ENCODE assay signal across 23 cellular contexts in genomic region chr2:237000481-237000880, GRCh38.
A peak's percentile ranks its signal among the peaks of the same experiment; 100 is the strongest.
DNase-seq lines count a peak whose midpoint lies in the region; ATAC-seq, FAIRE-seq and TF ChIP-seq lines count a peak whose summit lies in the region.
"Had no signal": no experiment of that assay in that cellular context is flagged by ENCODE, and none has a peak within 500 bp of the region (broad histone marks: within the 10 kb centered on the region; RNA-seq: fewer than 3 reads in every experiment).

No MANE protein-coding gene starts in this region.

- no peaks in the 10 kb centered on the region for H4K20me1 ChIP-seq in BLaER1
- no peaks in the 10 kb centered on the region for H4K20me1 ChIP-seq in endothelial cell of umbilical vein (replicated peaks; ENCODE audit: control insufficient read depth, extremely low read depth, insufficient read depth, low read length)
- H4K20me1 ChIP-seq: BLaER1 treated with 17β-estradiol and CSF1 and Interleukin-3, amounts not matched to agents 10 nM and 100 nM had no signal

- peaks cover 92% of the 10 kb centered on the region for H3K4me1 ChIP-seq in BLaER1
- H3K4me1 ChIP-seq in endothelial cell of umbilical vein (ENCODE audit: control insufficient read depth, extremely low read depth, insufficient read depth, low read length) = peaks cover 33% of the 10 kb centered on the region

- no peak overlapping the region for H3K27ac Mint-ChIP-seq in osteocyte (ENCODE audit: unreplicated experiment)
- H3K27ac Mint-ChIP-seq: B cell; CD4-positive, alpha-beta memory T cell had no signal

- H3K27me3 ChIP-seq in BLaER1 (no peaks in the 10 kb centered on the region), endothelial cell of umbilical vein (ENCODE audit: control insufficient read depth in 2 of 2, insufficient read depth in 2 of 2, low read length in 2 of 2) (no peaks in the 10 kb centered on the region)
- H3K27me3 ChIP-seq: BLaER1 treated with 17β-estradiol and CSF1 and Interleukin-3, amounts not matched to agents 10 nM and 100 nM had no signal

- no TSS peak for BruUV-seq in endothelial cell of umbilical vein (replicated peaks; lab: Mats Ljungman, UMichigan)

- ATAC-seq in GM18868 (IDR thresholded peaks at IDR 0.05; ENCODE audit: unreplicated experiment) = no peak

- H2AFZ ChIP-seq in endothelial cell of umbilical vein (ENCODE audit: low read depth, low read length) = no peak overlapping the region
- H2AFZ ChIP-seq: GM23248 had no signal

- no peaks in the 10 kb centered on the region for H3K9me1 ChIP-seq in endothelial cell of umbilical vein (replicated peaks; ENCODE audit: control insufficient read depth, extremely low read depth, insufficient read depth, low read length)

- DNase-seq in endothelial cell of umbilical vein (ENCODE audit: low read depth, low spot score) = peak; percentile 40
- DNase-seq in SK-N-DZ (ENCODE audit: low spot score) = no peak
- DNase-seq in osteocyte (ENCODE audit: extremely low spot score, unreplicated experiment) = no peak
- DNase-seq: Calu3; CD4-positive, alpha-beta memory T cell; COR-L47; DMS53; DMS79 treated with DMSO at 0.1 percent for 48 hours; GF-D8; GM23248; H7; HCEC 1CT had no signal

- no peak for TF ChIP-seq POLR2A in endothelial cell of umbilical vein (IDR thresholded peaks at IDR 0.05; ENCODE audit: low read depth, low read length)

- no peaks in the 10 kb centered on the region for H3K79me2 ChIP-seq in endothelial cell of umbilical vein (ENCODE audit: control insufficient read depth, insufficient read depth, low read length)

- TF ChIP-seq CTCF in VCaP (conservative IDR thresholded peaks at IDR 0.05) (no peak), endothelial cell of umbilical vein (IDR thresholded peaks at IDR 0.05; ENCODE audit: extremely low read depth in 1 of 2, insufficient read depth in 1 of 2, low read depth in 1 of 2, low read length in 2 of 2) (no peak), osteocyte (IDR thresholded peaks at IDR 0.05) (no peak)

- no peaks in the 10 kb centered on the region for H3K9me3 Mint-ChIP-seq in osteocyte (ENCODE audit: unreplicated experiment)

- H3K27ac ChIP-seq in BLaER1 (no peak overlapping the region), VCaP (peak overlapping the region; percentile 99), endothelial cell of umbilical vein (ENCODE audit: insufficient read depth, low read depth, low read length) (no peak overlapping the region)
- H3K27ac ChIP-seq: 22Rv1, GM23248 had no signal

- dilution Hi-C loops in endothelial cell of umbilical vein (cut with MboI; ENCODE audit: extremely low pct_ligation_motif_present, low sequenced_read_pairs) = no loop called here

- no peaks in the 10 kb centered on the region for H3K36me3 Mint-ChIP-seq in osteocyte (ENCODE audit: unreplicated experiment)
- H3K36me3 Mint-ChIP-seq: CD4-positive, alpha-beta memory T cell had no signal

- no peak overlapping the region for H3K9ac ChIP-seq in BLaER1
- H3K9ac ChIP-seq in endothelial cell of umbilical vein (replicated peaks; ENCODE audit: extremely low read depth, insufficient read depth, low read length) = no peak overlapping the region
- H3K9ac ChIP-seq: BLaER1 treated with 17β-estradiol and CSF1 and Interleukin-3, amounts not matched to agents 10 nM and 100 nM; GM23248 had no signal

- peaks cover 18% of the 10 kb centered on the region for H3K4me1 Mint-ChIP-seq in osteocyte (ENCODE audit: unreplicated experiment)
- H3K4me1 Mint-ChIP-seq: B cell; CD4-positive, alpha-beta memory T cell had no signal

- H3K4me3 ChIP-seq in BLaER1 (no peak overlapping the region; the same call in 1 of the 2 replicates), endothelial cell of umbilical vein (replicated peaks in 1 of 3; ENCODE audit: insufficient read depth in 1 of 3, low read depth in 1 of 3, low read length in 3 of 3) (no peak overlapping the region)
- H3K4me3 ChIP-seq: BLaER1 treated with 17β-estradiol and CSF1 and Interleukin-3, amounts not matched to agents 10 nM and 100 nM; GM23248 had no signal

- peaks cover 26% of the 10 kb centered on the region for H3K9me3 ChIP-seq in BLaER1
- H3K9me3 ChIP-seq in endothelial cell of umbilical vein (replicated peaks; ENCODE audit: control insufficient read depth, insufficient read depth, low read length) = no peaks in the 10 kb centered on the region

- CTCF ChIA-PET in endothelial cell of umbilical vein (lab: Charles Lee) = interaction anchor here (0.7 to 1.2 kb wide), 6 partner anchors 15 to 657 kb away, joined by 3 to 4 read pairs (median 3); no protein-coding TSS in a partner anchor

- peak; percentile 18 for FAIRE-seq in endothelial cell of umbilical vein (lab: Jason Lieb, UNC)
- FAIRE-seq: A204.1, GM12891, GM18507, GM19239, H1 had no signal

- peak overlapping the region; percentile 28 for H3K4me2 ChIP-seq in BLaER1
- no peak overlapping the region for H3K4me2 ChIP-seq in endothelial cell of umbilical vein (ENCODE audit: insufficient read depth, low read length)

- H3K36me3 ChIP-seq in BLaER1 = no peaks in the 10 kb centered on the region
- H3K36me3 ChIP-seq in endothelial cell of umbilical vein (ENCODE audit: control insufficient read depth in 2 of 2, extremely low read depth in 1 of 2, insufficient read depth in 2 of 2, low read length in 2 of 2) = no peaks in the 10 kb centered on the region
- H3K36me3 ChIP-seq: BLaER1 treated with 17β-estradiol and CSF1 and Interleukin-3, amounts not matched to agents 10 nM and 100 nM had no signal

- peaks cover 29% of the 10 kb centered on the region for H3K27me3 Mint-ChIP-seq in osteocyte (ENCODE audit: unreplicated experiment)

- POLR2A ChIA-PET in endothelial cell of umbilical vein (lab: Charles Lee) = no interaction called here

- no peak overlapping the region for H3K4me3 Mint-ChIP-seq in osteocyte (ENCODE audit: unreplicated experiment)
- H3K4me3 Mint-ChIP-seq: B cell; CD4-positive, alpha-beta memory T cell had no signal

- intact Hi-C loops in endothelial cell of umbilical vein (cut with micrococcal nuclease) = no loop called here

TF ChIP-seq in endothelial cell of umbilical vein, 7 proteins besides CTCF, POLR2A, EP300 and RAD21:
- peak; percentile 28 for TF ChIP-seq POLR2AphosphoS5 (IDR thresholded peaks at IDR 0.05; ENCODE audit: insufficient read depth, low read depth, low read length)
- no peak for TF ChIP-seq MAX (IDR thresholded peaks at IDR 0.05; ENCODE audit: insufficient read depth, insufficient read length)
- peak; percentile 31 for TF ChIP-seq JUN (IDR thresholded peaks at IDR 0.05; ENCODE audit: borderline replicate concordance, insufficient read depth, insufficient read length, low read depth)
